19 cellular contexts compared by ENCODE assay signal in genomic region chr3:38268522-38268921, GRCh38. TPM values are rescaled to one million over a fixed set of nuclear protein-coding genes. Genes with fewer than 3 reads are reported as not detected.
DNase-seq lines count a peak whose midpoint lies in the region; ATAC-seq, FAIRE-seq and TF ChIP-seq lines count a peak whose summit lies in the region.
"Had no signal": no experiment of that assay in that cellular context is flagged by ENCODE, and none has a peak within 500 bp of the region (broad histone marks: within the 10 kb centered on the region; RNA-seq: fewer than 3 reads in every experiment).

No MANE protein-coding gene starts in this region.

- no peaks in the 10 kb centered on the region for H3K36me3 ChIP-seq in neutrophil
- H3K36me3 ChIP-seq: breast epithelium had no signal

- DNase-seq in SIG-M5 (lab: John Stamatoyannopoulos, UW) (peak; percentile 26), NCI-H2029 treated with DMSO at 0.1 percent for 48 hours (lab: John Stamatoyannopoulos, UW) (no peak), H54 (ENCODE audit: insufficient read length, low spot score) (no peak), Right ventricle myocardium superior (no peak)
- DNase-seq: activated naive CD4-positive, alpha-beta T cell treated with anti-CD3 and anti-CD28 coated beads, Interleukin-2, amount 10 ng/mL, durations not matched to agents 7 days and 5 days; DMS53; HFFc6; hypothalamus; NCI-H1105 treated with DMSO at 0.1 percent for 48 hours; NCI-H226; SK-N-SH; stomach had no signal

- peak overlapping the region; percentile 84 for H3K27ac ChIP-seq in neutrophil
- H3K27ac ChIP-seq: breast epithelium, stomach had no signal

- intact Hi-C loops in Right ventricle myocardium superior (cut with DNase I) = no loop called here

- peaks cover 28% of the 10 kb centered on the region in 2 experiments for H3K4me1 ChIP-seq in neutrophil (ENCODE audit: control insufficient read depth in 1 of 2, insufficient read depth in 1 of 2, low read depth in 1 of 2, low read length in 1 of 2)
- H3K4me1 ChIP-seq: breast epithelium, stomach had no signal

- no peak for FAIRE-seq in H54 (lab: Jason Lieb, UNC)

- H3K9me3 ChIP-seq in neutrophil = no peaks in the 10 kb centered on the region
- H3K9me3 ChIP-seq: breast epithelium, SK-N-SH, stomach had no signal

- no peaks in the 10 kb centered on the region for H3K27me3 ChIP-seq in neutrophil
- H3K27me3 ChIP-seq: breast epithelium, stomach had no signal

- peak; percentile 71 for ATAC-seq in GM18511 (IDR thresholded peaks at IDR 0.05; ENCODE audit: unreplicated experiment)
- peak; percentile 50 for ATAC-seq in HG03103 (IDR thresholded peaks at IDR 0.05; ENCODE audit: low read depth, unreplicated experiment)
- ATAC-seq in Right ventricle myocardium superior (ENCODE audit: poor library complexity) = no peak
- no peak for ATAC-seq in GM21447 (IDR thresholded peaks at IDR 0.05; ENCODE audit: unreplicated experiment)

- TF ChIP-seq CTCF in neutrophil (IDR thresholded peaks at IDR 0.05) = no peak

- peak overlapping the region; percentile 43 for H3K4me3 ChIP-seq in neutrophil (ENCODE audit: low read depth in 1 of 2, low read length in 1 of 2)
- H3K4me3 ChIP-seq: breast epithelium, smooth muscle cell, stomach had no signal

- no peak for TF ChIP-seq POLR2A in H54 (IDR thresholded peaks at IDR 0.05; ENCODE audit: low read depth, low read length)

RNA-seq across cellular contexts. Expression of gene SLC22A13, which starts 2.9 kb away (rescaled TPM):
- total RNA-seq in Right ventricle myocardium superior = not detected

RNA-seq across cellular contexts. Expression of gene SLC22A14, which starts 13.6 kb away (rescaled TPM):
- not detected for total RNA-seq in Right ventricle myocardium superior
- total RNA-seq: OCI-LY7, stomach had no signal

Comparison
In these comparisons a context has a peak if more than half of its experiments do, and no peak if none do; other contexts are left out.
1. ATAC-seq: peak in GM18511 (single experiment) and HG03103 (single experiment); none in Right ventricle myocardium superior (single experiment) and GM21447 (single experiment).